Comparison of ENCODE assay signal across 10 cellular contexts in the genomic region with DNA sequence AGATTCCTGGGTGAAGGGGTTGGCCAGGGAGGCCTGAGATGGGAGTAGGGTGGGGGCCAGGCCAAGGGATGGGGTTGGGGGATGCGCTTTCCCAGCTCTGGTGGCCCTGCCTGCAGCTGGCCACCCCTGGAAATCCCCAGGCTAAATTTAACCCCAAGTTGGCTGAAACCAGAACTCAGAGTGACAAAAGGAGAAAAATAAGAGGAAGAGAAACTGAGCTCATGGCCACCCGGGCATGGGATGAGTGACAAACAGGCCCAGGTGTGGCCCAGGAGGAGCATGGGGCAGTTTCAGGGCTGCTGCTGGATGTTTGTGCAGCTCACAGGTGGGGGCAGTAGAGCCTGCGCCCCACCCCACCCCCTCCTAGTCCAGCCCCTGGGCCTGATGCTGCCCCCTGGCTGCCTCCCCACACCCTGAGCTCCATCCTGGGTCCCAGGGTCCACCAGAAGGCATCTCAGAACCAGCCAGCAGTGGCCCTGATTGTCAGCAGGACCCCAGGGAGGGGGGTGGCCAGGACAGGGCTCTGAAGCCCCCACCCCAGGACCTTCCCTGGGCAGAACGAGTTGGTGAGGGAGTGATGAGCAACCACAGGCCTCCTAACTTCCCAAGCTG. TPM values are rescaled to one million over a fixed set of nuclear protein-coding genes. Genes with fewer than 3 reads are reported as not detected.
A peak's percentile ranks its signal among the peaks of the same experiment; 100 is the strongest.
DNase-seq lines count a peak whose midpoint lies in the region; ATAC-seq, FAIRE-seq and TF ChIP-seq lines count a peak whose summit lies in the region.
"Had no signal": no experiment of that assay in that cellular context is flagged by ENCODE, and none has a peak within 500 bp of the region (broad histone marks: within the 10 kb centered on the region; RNA-seq: fewer than 3 reads in every experiment).

No MANE protein-coding gene starts in this region.

- no peak overlapping the region for H3K27ac ChIP-seq in kidney (ENCODE audit: low read depth in 2 of 2, low read length in 2 of 2)
- H3K27ac ChIP-seq in small intestine (ENCODE audit: low read depth in 1 of 2, low read length in 1 of 2): peak overlapping the region in 1 of 2 donors; percentile 78

- no peaks in the 10 kb centered on the region for H3K4me1 ChIP-seq in kidney (ENCODE audit: control insufficient read depth in 1 of 2, insufficient read depth in 1 of 2, low read depth in 1 of 2, low read length in 2 of 2)
- H3K4me1 ChIP-seq in small intestine (ENCODE audit: control insufficient read depth in 2 of 2, insufficient read depth in 1 of 2, low read depth in 1 of 2, low read length in 1 of 2): no peaks in the 10 kb centered on the region

- H3K36me3 ChIP-seq in kidney (ENCODE audit: control insufficient read depth in 1 of 2, insufficient read depth in 2 of 2, low read length in 2 of 2): no peaks in the 10 kb centered on the region
- no peaks in the 10 kb centered on the region for H3K36me3 ChIP-seq in small intestine (ENCODE audit: control insufficient read depth in 2 of 2, insufficient read depth in 2 of 2, low read length in 2 of 2)

- peak; percentile 76 for DNase-seq in kidney
- DNase-seq in glomerular visceral epithelial cell (ENCODE audit: extremely low spot score): no peak
- no peak for DNase-seq in ureter (ENCODE audit: low spot score)
- DNase-seq in small intestine: no peak
- DNase-seq in stimulated activated CD4-positive, alpha-beta T cell treated with anti-CD3 and anti-CD28 coated beads, Interleukin-1b, Interleukin-23, amount 100 ng/mL, for 48 hours: no peak
- DNase-seq: activated naive CD8-positive, alpha-beta T cell treated with anti-CD3 and anti-CD28 coated beads, Interleukin-2, amount 10 ng/mL, durations not matched to agents 7 days and 5 days had no signal

- ATAC-seq in GM18502 (IDR thresholded peaks at IDR 0.05; ENCODE audit: poor library complexity, unreplicated experiment) (peak; percentile 84), GM21447 (IDR thresholded peaks at IDR 0.05; ENCODE audit: unreplicated experiment) (peak; percentile 74), HG03457 (IDR thresholded peaks at IDR 0.05; ENCODE audit: unreplicated experiment) (peak; percentile 67)

- H3K27me3 ChIP-seq in small intestine (ENCODE audit: control insufficient read depth in 2 of 2, insufficient read depth in 2 of 2, low read length in 2 of 2): no peaks in the 10 kb centered on the region

- no peak overlapping the region for H3K9ac ChIP-seq in kidney (ENCODE audit: low read length in 2 of 2)

- intact Hi-C loops in kidney (cut with DNase I): no loop called here

- 64 to 71% (median 70%) methylated on average over 3 to 4 of the region's 4 CpGs for WGBS in small intestine, 3 donors

- FAIRE-seq in kidney (lab: Jason Lieb, UNC): no peak
- FAIRE-seq in small intestine (lab: Jason Lieb, UNC): no peak

- H3K9me3 ChIP-seq in kidney (ENCODE audit: control insufficient read depth in 1 of 2, low read length in 2 of 2): no peaks in the 10 kb centered on the region
- H3K9me3 ChIP-seq in small intestine (ENCODE audit: control insufficient read depth, low read depth): no peaks in the 10 kb centered on the region

- H3K4me3 ChIP-seq in kidney (ENCODE audit: low read length in 2 of 2): no peak overlapping the region
- no peak overlapping the region for H3K4me3 ChIP-seq in small intestine (ENCODE audit: low read depth in 1 of 2, low read length in 2 of 2)

- TF ChIP-seq CTCF in kidney (IDR thresholded peaks at IDR 0.05; ENCODE audit: borderline replicate concordance, extremely low read depth, insufficient read depth): no peak

RNA-seq across cellular contexts. Expression of gene IGLL5, which starts 48.0 kb away (rescaled TPM):
- total RNA-seq in kidney (103 TPM), ureter (34.5 TPM)
- polyA plus RNA-seq in kidney (ENCODE audit: insufficient read depth, low read depth, low replicate concordance) (1.9 TPM), small intestine (100 to 1,000 TPM in 1 of 3 donors, 10 to 100 TPM in 1, 1 to 10 TPM in 1; 5.6 to 215 (median 24.6) TPM)
- total RNA-seq: activated naive CD8-positive, alpha-beta T cell treated with anti-CD3 and anti-CD28 coated beads, Interleukin-2, amount 10 ng/mL, durations not matched to agents 7 days and 5 days; kidney epithelial cell had no signal
